ENCODE assay signal across 1 cellular context in the genomic region with DNA sequence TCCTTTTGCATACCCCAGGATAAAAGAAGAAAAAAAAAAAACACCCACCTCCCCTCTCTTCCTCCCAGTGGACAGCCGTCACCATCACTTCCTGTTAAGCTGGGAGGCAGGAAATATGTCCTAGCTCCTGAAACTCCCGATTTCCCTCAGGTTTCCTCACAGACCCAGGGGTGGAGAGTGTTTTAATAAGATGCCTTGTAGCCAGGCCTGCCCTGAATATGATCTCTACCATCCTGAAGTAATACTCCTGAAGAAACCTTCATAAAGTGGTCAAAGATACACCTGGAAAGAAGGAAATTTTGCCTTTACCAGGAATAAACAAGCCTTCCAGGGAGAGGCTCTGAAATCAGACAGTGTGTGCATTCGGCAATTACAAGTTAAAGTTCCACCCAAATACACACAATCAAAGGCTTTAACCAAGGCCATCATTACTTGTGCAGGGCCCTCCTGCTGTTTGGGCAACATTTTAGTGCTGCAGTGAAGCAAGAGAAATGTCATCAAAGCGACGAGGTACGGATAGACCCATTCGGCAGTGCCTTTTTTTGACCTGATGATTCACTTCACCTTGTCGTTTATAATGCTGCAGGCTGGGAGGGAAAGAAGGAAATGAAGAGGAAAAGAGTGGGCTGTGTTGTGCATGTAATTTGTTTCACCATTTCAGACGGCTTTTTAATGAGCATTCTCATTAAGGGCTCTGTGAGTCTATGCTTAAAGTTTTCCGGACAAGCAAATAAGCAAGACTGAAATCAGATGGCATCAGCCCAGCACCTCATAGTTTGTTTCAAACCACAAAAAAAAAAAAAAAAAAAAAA.
TF ChIP-seq lines count a peak whose summit lies in the region.

No MANE protein-coding gene starts in this region.

TF ChIP-seq in HepG2, 621 proteins besides CTCF, POLR2A, EP300 and RAD21 (continued from another document and continues in another):
- TF ChIP-seq, protein P1, sequence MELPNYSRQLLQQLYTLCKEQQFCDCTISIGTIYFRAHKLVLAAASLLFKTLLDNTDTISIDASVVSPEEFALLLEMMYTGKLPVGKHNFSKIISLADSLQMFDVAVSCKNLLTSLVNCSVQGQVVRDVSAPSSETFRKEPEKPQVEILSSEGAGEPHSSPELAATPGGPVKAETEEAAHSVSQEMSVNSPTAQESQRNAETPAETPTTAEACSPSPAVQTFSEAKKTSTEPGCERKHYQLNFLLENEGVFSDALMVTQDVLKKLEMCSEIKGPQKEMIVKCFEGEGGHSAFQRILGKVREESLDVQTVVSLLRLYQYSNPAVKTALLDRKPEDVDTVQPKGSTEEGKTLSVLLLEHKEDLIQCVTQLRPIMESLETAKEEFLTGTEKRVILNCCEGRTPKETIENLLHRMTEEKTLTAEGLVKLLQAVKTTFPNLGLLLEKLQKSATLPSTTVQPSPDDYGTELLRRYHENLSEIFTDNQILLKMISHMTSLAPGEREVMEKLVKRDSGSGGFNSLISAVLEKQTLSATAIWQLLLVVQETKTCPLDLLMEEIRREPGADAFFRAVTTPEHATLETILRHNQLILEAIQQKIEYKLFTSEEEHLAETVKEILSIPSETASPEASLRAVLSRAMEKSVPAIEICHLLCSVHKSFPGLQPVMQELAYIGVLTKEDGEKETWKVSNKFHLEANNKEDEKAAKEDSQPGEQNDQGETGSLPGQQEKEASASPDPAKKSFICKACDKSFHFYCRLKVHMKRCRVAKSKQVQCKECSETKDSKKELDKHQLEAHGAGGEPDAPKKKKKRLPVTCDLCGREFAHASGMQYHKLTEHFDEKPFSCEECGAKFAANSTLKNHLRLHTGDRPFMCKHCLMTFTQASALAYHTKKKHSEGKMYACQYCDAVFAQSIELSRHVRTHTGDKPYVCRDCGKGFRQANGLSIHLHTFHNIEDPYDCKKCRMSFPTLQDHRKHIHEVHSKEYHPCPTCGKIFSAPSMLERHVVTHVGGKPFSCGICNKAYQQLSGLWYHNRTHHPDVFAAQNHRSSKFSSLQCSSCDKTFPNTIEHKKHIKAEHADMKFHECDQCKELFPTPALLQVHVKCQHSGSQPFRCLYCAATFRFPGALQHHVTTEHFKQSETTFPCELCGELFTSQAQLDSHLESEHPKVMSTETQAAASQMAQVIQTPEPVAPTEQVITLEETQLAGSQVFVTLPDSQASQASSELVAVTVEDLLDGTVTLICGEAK (IDR thresholded peaks at IDR 0.05): no peak
- TF ChIP-seq, protein P1 (CRISPR knock-in tag; IDR thresholded peaks at IDR 0.05): no peak
- TF ChIP-seq ZNF251 (CRISPR knock-in tag; IDR thresholded peaks at IDR 0.05): no peak
- TF ChIP-seq NR1H2 (CRISPR knock-in tag; IDR thresholded peaks at IDR 0.05; ENCODE audit: borderline replicate concordance, low read depth): no peak
- TF ChIP-seq KLF12 (CRISPR knock-in tag; IDR thresholded peaks at IDR 0.05; ENCODE audit: borderline replicate concordance): no peak
- no peak for TF ChIP-seq HNRNPLL (IDR thresholded peaks at IDR 0.05; ENCODE audit: low read depth, low read length, poor library complexity, severe bottlenecking)
- no peak for TF ChIP-seq ZNF737 (CRISPR knock-in tag; IDR thresholded peaks at IDR 0.05; ENCODE audit: borderline replicate concordance)
- TF ChIP-seq ZNF747 (CRISPR knock-in tag; IDR thresholded peaks at IDR 0.05; ENCODE audit: borderline replicate concordance): no peak
- TF ChIP-seq ZMAT3 (CRISPR knock-in tag; conservative IDR thresholded peaks at IDR 0.05): no peak; the same call in 1 of the 2 replicates
- TF ChIP-seq ZSCAN25 (CRISPR knock-in tag; IDR thresholded peaks at IDR 0.05): no peak
- no peak for TF ChIP-seq ZNF563 (CRISPR knock-in tag; IDR thresholded peaks at IDR 0.05)
- TF ChIP-seq ZNF878 (CRISPR knock-in tag; IDR thresholded peaks at IDR 0.05): no peak
- TF ChIP-seq, protein P2, sequence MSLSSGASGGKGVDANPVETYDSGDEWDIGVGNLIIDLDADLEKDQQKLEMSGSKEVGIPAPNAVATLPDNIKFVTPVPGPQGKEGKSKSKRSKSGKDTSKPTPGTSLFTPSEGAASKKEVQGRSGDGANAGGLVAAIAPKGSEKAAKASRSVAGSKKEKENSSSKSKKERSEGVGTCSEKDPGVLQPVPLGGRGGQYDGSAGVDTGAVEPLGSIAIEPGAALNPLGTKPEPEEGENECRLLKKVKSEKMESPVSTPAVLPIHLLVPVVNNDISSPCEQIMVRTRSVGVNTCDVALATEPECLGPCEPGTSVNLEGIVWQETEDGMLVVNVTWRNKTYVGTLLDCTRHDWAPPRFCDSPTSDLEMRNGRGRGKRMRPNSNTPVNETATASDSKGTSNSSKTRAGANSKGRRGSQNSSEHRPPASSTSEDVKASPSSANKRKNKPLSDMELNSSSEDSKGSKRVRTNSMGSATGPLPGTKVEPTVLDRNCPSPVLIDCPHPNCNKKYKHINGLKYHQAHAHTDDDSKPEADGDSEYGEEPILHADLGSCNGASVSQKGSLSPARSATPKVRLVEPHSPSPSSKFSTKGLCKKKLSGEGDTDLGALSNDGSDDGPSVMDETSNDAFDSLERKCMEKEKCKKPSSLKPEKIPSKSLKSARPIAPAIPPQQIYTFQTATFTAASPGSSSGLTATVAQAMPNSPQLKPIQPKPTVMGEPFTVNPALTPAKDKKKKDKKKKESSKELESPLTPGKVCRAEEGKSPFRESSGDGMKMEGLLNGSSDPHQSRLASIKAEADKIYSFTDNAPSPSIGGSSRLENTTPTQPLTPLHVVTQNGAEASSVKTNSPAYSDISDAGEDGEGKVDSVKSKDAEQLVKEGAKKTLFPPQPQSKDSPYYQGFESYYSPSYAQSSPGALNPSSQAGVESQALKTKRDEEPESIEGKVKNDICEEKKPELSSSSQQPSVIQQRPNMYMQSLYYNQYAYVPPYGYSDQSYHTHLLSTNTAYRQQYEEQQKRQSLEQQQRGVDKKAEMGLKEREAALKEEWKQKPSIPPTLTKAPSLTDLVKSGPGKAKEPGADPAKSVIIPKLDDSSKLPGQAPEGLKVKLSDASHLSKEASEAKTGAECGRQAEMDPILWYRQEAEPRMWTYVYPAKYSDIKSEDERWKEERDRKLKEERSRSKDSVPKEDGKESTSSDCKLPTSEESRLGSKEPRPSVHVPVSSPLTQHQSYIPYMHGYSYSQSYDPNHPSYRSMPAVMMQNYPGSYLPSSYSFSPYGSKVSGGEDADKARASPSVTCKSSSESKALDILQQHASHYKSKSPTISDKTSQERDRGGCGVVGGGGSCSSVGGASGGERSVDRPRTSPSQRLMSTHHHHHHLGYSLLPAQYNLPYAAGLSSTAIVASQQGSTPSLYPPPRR (CRISPR knock-in tag; IDR thresholded peaks at IDR 0.05; ENCODE audit: borderline replicate concordance): peak; percentile 79; the same call in 1 of the 2 replicates
- TF ChIP-seq KLF15 (CRISPR knock-in tag; IDR thresholded peaks at IDR 0.05; ENCODE audit: borderline replicate concordance): no peak
- TF ChIP-seq, protein P3, sequence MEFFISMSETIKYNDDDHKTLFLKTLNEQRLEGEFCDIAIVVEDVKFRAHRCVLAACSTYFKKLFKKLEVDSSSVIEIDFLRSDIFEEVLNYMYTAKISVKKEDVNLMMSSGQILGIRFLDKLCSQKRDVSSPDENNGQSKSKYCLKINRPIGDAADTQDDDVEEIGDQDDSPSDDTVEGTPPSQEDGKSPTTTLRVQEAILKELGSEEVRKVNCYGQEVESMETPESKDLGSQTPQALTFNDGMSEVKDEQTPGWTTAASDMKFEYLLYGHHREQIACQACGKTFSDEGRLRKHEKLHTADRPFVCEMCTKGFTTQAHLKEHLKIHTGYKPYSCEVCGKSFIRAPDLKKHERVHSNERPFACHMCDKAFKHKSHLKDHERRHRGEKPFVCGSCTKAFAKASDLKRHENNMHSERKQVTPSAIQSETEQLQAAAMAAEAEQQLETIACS (CRISPR knock-in tag; IDR thresholded peaks at IDR 0.05): no peak
- TF ChIP-seq PLRG1 (conservative IDR thresholded peaks at IDR 0.05): no peak
- no peak for TF ChIP-seq DNMT1 (CRISPR knock-in tag; IDR thresholded peaks at IDR 0.05)
- peak; percentile 35; the same call in 1 of the 2 replicates for TF ChIP-seq EHMT2 (IDR thresholded peaks at IDR 0.05; ENCODE audit: borderline replicate concordance, low read depth, low read length)
- no peak for TF ChIP-seq BHLHE40 (IDR thresholded peaks at IDR 0.05; ENCODE audit: low read length)
- no peak for TF ChIP-seq RFXAP (CRISPR knock-in tag; IDR thresholded peaks at IDR 0.05; ENCODE audit: borderline replicate concordance)
- TF ChIP-seq MBNL3 (CRISPR knock-in tag; conservative IDR thresholded peaks at IDR 0.05): no peak
- no peak for TF ChIP-seq RFX5 (IDR thresholded peaks at IDR 0.05; ENCODE audit: low read depth, low read length)
- no peak for TF ChIP-seq ZNF501 (CRISPR knock-in tag; IDR thresholded peaks at IDR 0.05)
- TF ChIP-seq, protein P4, sequence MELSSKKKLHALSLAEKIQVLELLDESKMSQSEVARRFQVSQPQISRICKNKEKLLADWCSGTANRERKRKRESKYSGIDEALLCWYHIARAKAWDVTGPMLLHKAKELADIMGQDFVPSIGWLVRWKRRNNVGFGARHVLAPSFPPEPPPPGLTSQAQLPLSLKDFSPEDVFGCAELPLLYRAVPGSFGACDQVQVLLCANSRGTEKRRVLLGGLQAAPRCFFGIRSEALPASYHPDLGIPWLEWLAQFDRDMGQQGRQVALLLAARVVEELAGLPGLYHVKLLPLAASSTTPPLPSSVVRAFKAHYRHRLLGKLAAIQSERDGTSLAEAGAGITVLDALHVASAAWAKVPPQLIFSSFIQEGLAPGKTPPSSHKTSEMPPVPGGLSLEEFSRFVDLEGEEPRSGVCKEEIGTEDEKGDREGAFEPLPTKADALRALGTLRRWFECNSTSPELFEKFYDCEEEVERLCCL (CRISPR knock-in tag; IDR thresholded peaks at IDR 0.05; ENCODE audit: borderline replicate concordance): no peak
- TF ChIP-seq, protein P5, sequence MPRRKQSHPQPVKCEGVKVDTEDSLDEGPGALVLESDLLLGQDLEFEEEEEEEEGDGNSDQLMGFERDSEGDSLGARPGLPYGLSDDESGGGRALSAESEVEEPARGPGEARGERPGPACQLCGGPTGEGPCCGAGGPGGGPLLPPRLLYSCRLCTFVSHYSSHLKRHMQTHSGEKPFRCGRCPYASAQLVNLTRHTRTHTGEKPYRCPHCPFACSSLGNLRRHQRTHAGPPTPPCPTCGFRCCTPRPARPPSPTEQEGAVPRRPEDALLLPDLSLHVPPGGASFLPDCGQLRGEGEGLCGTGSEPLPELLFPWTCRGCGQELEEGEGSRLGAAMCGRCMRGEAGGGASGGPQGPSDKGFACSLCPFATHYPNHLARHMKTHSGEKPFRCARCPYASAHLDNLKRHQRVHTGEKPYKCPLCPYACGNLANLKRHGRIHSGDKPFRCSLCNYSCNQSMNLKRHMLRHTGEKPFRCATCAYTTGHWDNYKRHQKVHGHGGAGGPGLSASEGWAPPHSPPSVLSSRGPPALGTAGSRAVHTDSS (CRISPR knock-in tag; conservative IDR thresholded peaks at IDR 0.05): no peak
- TF ChIP-seq FOSL1 (CRISPR knock-in tag; IDR thresholded peaks at IDR 0.05; ENCODE audit: borderline replicate concordance): peak; percentile 69; the same call in 1 of the 2 replicates
- no peak; the same call in 1 of the 2 replicates for TF ChIP-seq SNAPC2 (CRISPR knock-in tag; IDR thresholded peaks at IDR 0.05)
- no peak for TF ChIP-seq ZNF460 (CRISPR knock-in tag; IDR thresholded peaks at IDR 0.05; ENCODE audit: borderline replicate concordance)
- TF ChIP-seq SIN3B (IDR thresholded peaks at IDR 0.05; ENCODE audit: low read length): no peak
- TF ChIP-seq, protein P6, sequence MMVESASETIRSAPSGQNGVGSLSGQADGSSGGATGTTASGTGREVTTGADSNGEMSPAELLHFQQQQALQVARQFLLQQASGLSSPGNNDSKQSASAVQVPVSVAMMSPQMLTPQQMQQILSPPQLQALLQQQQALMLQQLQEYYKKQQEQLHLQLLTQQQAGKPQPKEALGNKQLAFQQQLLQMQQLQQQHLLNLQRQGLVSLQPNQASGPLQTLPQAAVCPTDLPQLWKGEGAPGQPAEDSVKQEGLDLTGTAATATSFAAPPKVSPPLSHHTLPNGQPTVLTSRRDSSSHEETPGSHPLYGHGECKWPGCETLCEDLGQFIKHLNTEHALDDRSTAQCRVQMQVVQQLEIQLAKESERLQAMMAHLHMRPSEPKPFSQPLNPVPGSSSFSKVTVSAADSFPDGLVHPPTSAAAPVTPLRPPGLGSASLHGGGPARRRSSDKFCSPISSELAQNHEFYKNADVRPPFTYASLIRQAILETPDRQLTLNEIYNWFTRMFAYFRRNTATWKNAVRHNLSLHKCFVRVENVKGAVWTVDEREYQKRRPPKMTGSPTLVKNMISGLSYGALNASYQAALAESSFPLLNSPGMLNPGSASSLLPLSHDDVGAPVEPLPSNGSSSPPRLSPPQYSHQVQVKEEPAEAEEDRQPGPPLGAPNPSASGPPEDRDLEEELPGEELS (CRISPR knock-in tag; IDR thresholded peaks at IDR 0.05): peak; percentile 91
- TF ChIP-seq ZNF12 (CRISPR knock-in tag; IDR thresholded peaks at IDR 0.05): peak; percentile 40; the same call in 1 of the 2 replicates
- no peak for TF ChIP-seq ZNF674 (CRISPR knock-in tag; IDR thresholded peaks at IDR 0.05; ENCODE audit: low read depth)
- no peak for TF ChIP-seq KAT2B (IDR thresholded peaks at IDR 0.05; ENCODE audit: borderline replicate concordance, low read depth, low read length)
- peak; percentile 72; the same call in 1 of the 2 replicates for TF ChIP-seq KMT2B (CRISPR knock-in tag; IDR thresholded peaks at IDR 0.05)
- no peak for TF ChIP-seq ZNF235 (CRISPR knock-in tag; IDR thresholded peaks at IDR 0.05; ENCODE audit: borderline replicate concordance)
- no peak for TF ChIP-seq TCF12 (IDR thresholded peaks at IDR 0.05)
- no peak for TF ChIP-seq TCF12 (CRISPR knock-in tag; IDR thresholded peaks at IDR 0.05)
- no peak for TF ChIP-seq MBD4 (IDR thresholded peaks at IDR 0.05; ENCODE audit: borderline replicate concordance, low read length)
- TF ChIP-seq ATF7-NPFF (CRISPR knock-in tag; IDR thresholded peaks at IDR 0.05; ENCODE audit: low read depth): no peak
